In the genomic region with DNA sequence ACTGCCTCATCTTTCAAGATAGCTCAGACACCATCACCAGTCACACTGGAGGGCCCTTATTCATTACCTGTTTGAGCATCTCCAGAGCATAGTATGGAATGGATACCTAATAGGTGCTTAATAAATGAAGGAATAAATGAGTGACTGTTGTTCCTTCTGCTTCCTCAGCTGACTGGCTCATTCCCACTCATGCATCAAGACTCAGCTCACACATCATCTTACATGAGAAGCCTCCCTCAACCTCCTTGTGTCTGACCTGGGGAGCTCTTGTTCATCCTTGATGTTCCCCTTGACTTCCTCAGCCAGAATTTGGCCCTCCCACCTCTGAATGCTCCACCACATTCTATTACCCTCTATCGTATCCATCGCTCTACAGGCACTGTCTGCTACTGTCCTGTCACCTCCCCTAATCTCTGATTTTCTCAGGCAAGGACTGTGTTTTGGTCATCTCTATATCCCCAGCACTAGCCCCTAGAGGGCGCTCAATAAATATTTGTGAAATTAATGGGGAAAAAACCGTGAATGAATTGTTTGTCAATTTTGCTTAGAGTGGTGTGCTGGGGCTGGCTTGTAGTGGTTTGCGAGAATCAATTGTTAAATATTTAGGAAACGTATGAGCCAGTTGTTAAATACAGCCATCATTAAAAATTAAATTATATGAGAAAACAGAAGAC, we compare ENCODE assay signal across 1 cellular context.
TF ChIP-seq lines count a peak whose summit lies in the region.

No MANE protein-coding gene starts in this region.

TF ChIP-seq in H1, 55 proteins besides CTCF, POLR2A, EP300 and RAD21 (continued from another document):
- TF ChIP-seq, protein P1, sequence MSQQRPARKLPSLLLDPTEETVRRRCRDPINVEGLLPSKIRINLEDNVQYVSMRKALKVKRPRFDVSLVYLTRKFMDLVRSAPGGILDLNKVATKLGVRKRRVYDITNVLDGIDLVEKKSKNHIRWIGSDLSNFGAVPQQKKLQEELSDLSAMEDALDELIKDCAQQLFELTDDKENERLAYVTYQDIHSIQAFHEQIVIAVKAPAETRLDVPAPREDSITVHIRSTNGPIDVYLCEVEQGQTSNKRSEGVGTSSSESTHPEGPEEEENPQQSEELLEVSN (IDR thresholded peaks at IDR 0.05) = no peak
- TF ChIP-seq PHF8 (conservative IDR thresholded peaks at IDR 0.05; ENCODE audit: low read depth, low read length) = no peak
- TF ChIP-seq TAF1 (IDR thresholded peaks at IDR 0.05; ENCODE audit: low read depth, low read length) = no peak
- no peak for TF ChIP-seq KDM1A (IDR thresholded peaks at IDR 0.05; ENCODE audit: borderline replicate concordance, low read length)
